ENCODE assay signal across 1 cellular context in genomic region chr5:10649518-10650410, GRCh38.
A peak's percentile ranks its signal among the peaks of the same experiment; 100 is the strongest.
TF ChIP-seq lines count a peak whose summit lies in the region.

No MANE protein-coding gene starts in this region.

TF ChIP-seq in K562, 482 proteins besides CTCF, POLR2A, EP300 and RAD21:
- TF ChIP-seq ZBTB33 (CRISPR knock-in tag; IDR thresholded peaks at IDR 0.05): peak; percentile 94
- no peak for TF ChIP-seq DDX20 (tag; IDR thresholded peaks at IDR 0.05; ENCODE audit: low read depth)
- peak; percentile 40; the same call in 1 of the 2 replicates for TF ChIP-seq EHMT2 (IDR thresholded peaks at IDR 0.05)
